Comparison of ENCODE assay signal across 8 cellular contexts in the genomic region with DNA sequence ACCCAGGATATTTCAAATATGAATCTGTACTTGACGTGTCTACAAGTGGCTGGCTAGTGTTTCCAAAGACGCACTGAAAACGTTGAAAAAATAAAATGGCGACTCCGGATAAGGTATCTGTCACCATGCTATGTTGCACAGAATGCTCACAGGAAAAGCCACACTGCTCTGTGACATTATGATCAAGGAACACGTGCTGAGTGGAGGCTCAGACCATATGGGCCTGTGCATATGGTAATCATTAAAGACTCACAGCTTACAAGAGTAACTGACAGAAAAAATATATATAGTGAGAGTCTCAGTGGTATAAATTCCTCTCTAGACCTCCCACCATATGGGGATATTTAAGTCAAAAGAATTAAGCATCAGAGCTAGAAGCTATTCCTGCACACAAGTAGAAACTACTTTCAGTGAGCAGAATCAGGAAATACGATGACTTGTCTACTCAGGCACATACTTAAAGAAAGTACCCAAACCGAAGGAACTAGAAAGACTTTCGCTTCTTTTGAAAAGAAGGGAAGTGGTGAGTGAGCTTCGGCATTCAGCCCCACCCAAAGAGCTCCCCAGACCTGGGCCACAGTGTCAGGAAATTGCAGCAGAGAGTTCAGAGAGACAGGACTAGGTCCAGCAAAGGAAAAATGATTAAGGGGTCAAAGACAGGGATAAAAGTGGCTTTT.
DNase-seq lines count a peak whose midpoint lies in the region; ATAC-seq lines count a peak whose summit lies in the region.

No MANE protein-coding gene starts in this region.

- H3K4me3 ChIP-seq in GM23248: no peak overlapping the region

- peak overlapping the region; percentile 65 for H3K4me3 Mint-ChIP-seq in T-helper 1 cell treated with Interleukin-12 subunit alpha and Interleukin-12 subunit beta and Interleukin-4 antibody, amounts not matched to agents 30 μg/mL and 1 μg/mL, for 36 hours

- H2AFZ ChIP-seq in GM23248: no peak overlapping the region

- WGBS in GM23248 (ENCODE audit: low coverage in 1 of 2, low lambda C conversion rate in 2 of 2, missing lambda C conversion rate in 2 of 2), 2 experiments: 26 to 28% methylated on average over 10 of the region's 10 CpGs

- H3K4me2 ChIP-seq in GM23248 (ENCODE audit: unreplicated experiment): no peak overlapping the region

- no peaks in the 10 kb centered on the region for H3K4me1 ChIP-seq in GM23248 (ENCODE audit: insufficient read depth)

- peak; percentile 94 for ATAC-seq in GM18909 (IDR thresholded peaks at IDR 0.05; ENCODE audit: poor library complexity, unreplicated experiment)
- peak; percentile 96 for ATAC-seq in HG03025 (IDR thresholded peaks at IDR 0.05; ENCODE audit: low FRiP score, unreplicated experiment)

- H3K9me3 Mint-ChIP-seq in T-helper 1 cell treated with Interleukin-12 subunit alpha and Interleukin-12 subunit beta and Interleukin-4 antibody, amounts not matched to agents 30 μg/mL and 1 μg/mL, for 36 hours: peaks cover 5% of the 10 kb centered on the region

- H4K20me1 ChIP-seq in GM23248 (ENCODE audit: insufficient read depth): no peaks in the 10 kb centered on the region

- H3K9me2 ChIP-seq in GM23248 (ENCODE audit: insufficient read depth): no peaks in the 10 kb centered on the region

- H3K27ac Mint-ChIP-seq in T-helper 1 cell treated with Interleukin-12 subunit alpha and Interleukin-12 subunit beta and Interleukin-4 antibody, amounts not matched to agents 30 μg/mL and 1 μg/mL, for 36 hours: peak overlapping the region; percentile 84

- H3K27me3 Mint-ChIP-seq in T-helper 1 cell treated with Interleukin-12 subunit alpha and Interleukin-12 subunit beta and Interleukin-4 antibody, amounts not matched to agents 30 μg/mL and 1 μg/mL, for 36 hours (ENCODE audit: low read depth): peaks cover 18% of the 10 kb centered on the region

- no peak overlapping the region for H3K27ac ChIP-seq in GM23248

- in situ Hi-C loops in GM23248 (cut with MboI): no loop called here

- DNase-seq in cerebellum (ENCODE audit: low spot score) (peak; percentile 28), NCI-H510A treated with DMSO at 0.1 percent for 48 hours (lab: John Stamatoyannopoulos, UW) (no peak), 8988T (no peak), GM23248 (no peak)
- DNase-seq in stimulated activated CD4-positive, alpha-beta T cell treated with anti-CD3 and anti-CD28 coated beads, Interleukin-2, amount 100 ng/mL, for 48 hours: peak; percentile 23 to 29

- H3K79me2 ChIP-seq in GM23248 (ENCODE audit: insufficient read depth): no peaks in the 10 kb centered on the region

- no peak overlapping the region for H3K9ac ChIP-seq in GM23248

- H3K36me3 Mint-ChIP-seq in T-helper 1 cell treated with Interleukin-12 subunit alpha and Interleukin-12 subunit beta and Interleukin-4 antibody, amounts not matched to agents 30 μg/mL and 1 μg/mL, for 36 hours (ENCODE audit: low read depth): peaks cover 5% of the 10 kb centered on the region

- H3F3A ChIP-seq in GM23248 (ENCODE audit: insufficient read depth): no peaks in the 10 kb centered on the region

- H3K36me3 ChIP-seq in GM23248 (ENCODE audit: low read depth): no peaks in the 10 kb centered on the region

- peaks cover 20% of the 10 kb centered on the region for H3K4me1 Mint-ChIP-seq in T-helper 1 cell treated with Interleukin-12 subunit alpha and Interleukin-12 subunit beta and Interleukin-4 antibody, amounts not matched to agents 30 μg/mL and 1 μg/mL, for 36 hours (ENCODE audit: low read depth)

- peaks cover 13% of the 10 kb centered on the region; the same call in 1 of the 2 replicates for H3K27me3 ChIP-seq in GM23248 (replicated peaks; ENCODE audit: insufficient read depth)

- no peaks in the 10 kb centered on the region for H3K9me3 ChIP-seq in GM23248 (ENCODE audit: low read depth)

Comparison
In these comparisons a context has a peak if more than half of its experiments do, and no peak if none do; other contexts are left out.
1. DNase-seq: peak in cerebellum (single experiment) and stimulated activated CD4-positive, alpha-beta T cell treated with anti-CD3 and anti-CD28 coated beads, Interleukin-2, amount 100 ng/mL, for 48 hours (2 of 2); none in NCI-H510A treated with DMSO at 0.1 percent for 48 hours (single experiment), 8988T (single experiment) and GM23248 (single experiment).